Comparison of ENCODE assay signal across 1 cellular context in the genomic region with DNA sequence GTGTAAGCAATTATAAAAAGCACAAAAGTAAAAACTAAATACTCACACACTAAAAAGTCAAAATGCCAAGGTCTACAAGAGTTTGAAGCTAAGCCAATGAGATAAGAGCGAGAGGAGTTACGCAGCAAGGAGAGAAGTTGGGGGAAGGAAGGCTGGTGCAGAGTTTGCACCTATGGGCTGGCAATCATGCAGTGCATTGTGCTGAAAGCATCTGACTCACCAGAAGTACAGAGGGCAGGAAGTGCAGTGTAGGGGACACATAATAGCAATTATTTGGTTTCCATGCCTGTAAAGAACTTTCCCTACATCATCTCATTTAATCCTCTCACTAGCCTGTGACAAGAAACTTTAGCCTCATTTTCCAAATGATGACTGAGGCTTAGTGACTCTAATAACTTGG.
TF ChIP-seq lines count a peak whose summit lies in the region.

No MANE protein-coding gene starts in this region.

TF ChIP-seq in GM12878, 131 proteins besides CTCF, POLR2A, EP300 and RAD21:
- TF ChIP-seq, protein P1, sequence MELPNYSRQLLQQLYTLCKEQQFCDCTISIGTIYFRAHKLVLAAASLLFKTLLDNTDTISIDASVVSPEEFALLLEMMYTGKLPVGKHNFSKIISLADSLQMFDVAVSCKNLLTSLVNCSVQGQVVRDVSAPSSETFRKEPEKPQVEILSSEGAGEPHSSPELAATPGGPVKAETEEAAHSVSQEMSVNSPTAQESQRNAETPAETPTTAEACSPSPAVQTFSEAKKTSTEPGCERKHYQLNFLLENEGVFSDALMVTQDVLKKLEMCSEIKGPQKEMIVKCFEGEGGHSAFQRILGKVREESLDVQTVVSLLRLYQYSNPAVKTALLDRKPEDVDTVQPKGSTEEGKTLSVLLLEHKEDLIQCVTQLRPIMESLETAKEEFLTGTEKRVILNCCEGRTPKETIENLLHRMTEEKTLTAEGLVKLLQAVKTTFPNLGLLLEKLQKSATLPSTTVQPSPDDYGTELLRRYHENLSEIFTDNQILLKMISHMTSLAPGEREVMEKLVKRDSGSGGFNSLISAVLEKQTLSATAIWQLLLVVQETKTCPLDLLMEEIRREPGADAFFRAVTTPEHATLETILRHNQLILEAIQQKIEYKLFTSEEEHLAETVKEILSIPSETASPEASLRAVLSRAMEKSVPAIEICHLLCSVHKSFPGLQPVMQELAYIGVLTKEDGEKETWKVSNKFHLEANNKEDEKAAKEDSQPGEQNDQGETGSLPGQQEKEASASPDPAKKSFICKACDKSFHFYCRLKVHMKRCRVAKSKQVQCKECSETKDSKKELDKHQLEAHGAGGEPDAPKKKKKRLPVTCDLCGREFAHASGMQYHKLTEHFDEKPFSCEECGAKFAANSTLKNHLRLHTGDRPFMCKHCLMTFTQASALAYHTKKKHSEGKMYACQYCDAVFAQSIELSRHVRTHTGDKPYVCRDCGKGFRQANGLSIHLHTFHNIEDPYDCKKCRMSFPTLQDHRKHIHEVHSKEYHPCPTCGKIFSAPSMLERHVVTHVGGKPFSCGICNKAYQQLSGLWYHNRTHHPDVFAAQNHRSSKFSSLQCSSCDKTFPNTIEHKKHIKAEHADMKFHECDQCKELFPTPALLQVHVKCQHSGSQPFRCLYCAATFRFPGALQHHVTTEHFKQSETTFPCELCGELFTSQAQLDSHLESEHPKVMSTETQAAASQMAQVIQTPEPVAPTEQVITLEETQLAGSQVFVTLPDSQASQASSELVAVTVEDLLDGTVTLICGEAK (IDR thresholded peaks at IDR 0.05; ENCODE audit: borderline replicate concordance) = no peak
- no peak for TF ChIP-seq RB1 (IDR thresholded peaks at IDR 0.05; ENCODE audit: borderline replicate concordance)
- no peak for TF ChIP-seq ZBED1 (IDR thresholded peaks at IDR 0.05; ENCODE audit: borderline replicate concordance)
- TF ChIP-seq, protein P2, sequence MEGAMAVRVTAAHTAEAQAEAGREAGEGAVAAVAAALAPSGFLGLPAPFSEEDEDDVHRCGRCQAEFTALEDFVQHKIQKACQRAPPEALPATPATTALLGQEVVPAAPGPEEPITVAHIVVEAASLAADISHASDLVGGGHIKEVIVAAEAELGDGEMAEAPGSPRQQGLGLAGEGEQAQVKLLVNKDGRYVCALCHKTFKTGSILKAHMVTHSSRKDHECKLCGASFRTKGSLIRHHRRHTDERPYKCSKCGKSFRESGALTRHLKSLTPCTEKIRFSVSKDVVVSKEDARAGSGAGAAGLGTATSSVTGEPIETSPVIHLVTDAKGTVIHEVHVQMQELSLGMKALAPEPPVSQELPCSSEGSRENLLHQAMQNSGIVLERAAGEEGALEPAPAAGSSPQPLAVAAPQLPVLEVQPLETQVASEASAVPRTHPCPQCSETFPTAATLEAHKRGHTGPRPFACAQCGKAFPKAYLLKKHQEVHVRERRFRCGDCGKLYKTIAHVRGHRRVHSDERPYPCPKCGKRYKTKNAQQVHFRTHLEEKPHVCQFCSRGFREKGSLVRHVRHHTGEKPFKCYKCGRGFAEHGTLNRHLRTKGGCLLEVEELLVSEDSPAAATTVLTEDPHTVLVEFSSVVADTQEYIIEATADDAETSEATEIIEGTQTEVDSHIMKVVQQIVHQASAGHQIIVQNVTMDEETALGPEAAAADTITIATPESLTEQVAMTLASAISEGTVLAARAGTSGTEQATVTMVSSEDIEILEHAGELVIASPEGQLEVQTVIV (IDR thresholded peaks at IDR 0.05; ENCODE audit: borderline replicate concordance, partially characterized antibody) = no peak
- TF ChIP-seq FOXM1 (IDR thresholded peaks at IDR 0.05; ENCODE audit: low read depth, low read length) = no peak
- TF ChIP-seq SPI1 (IDR thresholded peaks at IDR 0.05; ENCODE audit: borderline replicate concordance, insufficient read depth, low read depth, low read length) = no peak
- TF ChIP-seq, protein P3, sequence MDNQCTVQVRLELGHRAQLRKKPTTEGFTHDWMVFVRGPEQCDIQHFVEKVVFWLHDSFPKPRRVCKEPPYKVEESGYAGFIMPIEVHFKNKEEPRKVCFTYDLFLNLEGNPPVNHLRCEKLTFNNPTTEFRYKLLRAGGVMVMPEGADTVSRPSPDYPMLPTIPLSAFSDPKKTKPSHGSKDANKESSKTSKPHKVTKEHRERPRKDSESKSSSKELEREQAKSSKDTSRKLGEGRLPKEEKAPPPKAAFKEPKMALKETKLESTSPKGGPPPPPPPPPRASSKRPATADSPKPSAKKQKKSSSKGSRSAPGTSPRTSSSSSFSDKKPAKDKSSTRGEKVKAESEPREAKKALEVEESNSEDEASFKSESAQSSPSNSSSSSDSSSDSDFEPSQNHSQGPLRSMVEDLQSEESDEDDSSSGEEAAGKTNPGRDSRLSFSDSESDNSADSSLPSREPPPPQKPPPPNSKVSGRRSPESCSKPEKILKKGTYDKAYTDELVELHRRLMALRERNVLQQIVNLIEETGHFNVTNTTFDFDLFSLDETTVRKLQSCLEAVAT (IDR thresholded peaks at IDR 0.05) = no peak
- no peak for TF ChIP-seq POLR2AphosphoS2 (IDR thresholded peaks at IDR 0.05; ENCODE audit: low read depth, low read length)
- TF ChIP-seq, protein P4, sequence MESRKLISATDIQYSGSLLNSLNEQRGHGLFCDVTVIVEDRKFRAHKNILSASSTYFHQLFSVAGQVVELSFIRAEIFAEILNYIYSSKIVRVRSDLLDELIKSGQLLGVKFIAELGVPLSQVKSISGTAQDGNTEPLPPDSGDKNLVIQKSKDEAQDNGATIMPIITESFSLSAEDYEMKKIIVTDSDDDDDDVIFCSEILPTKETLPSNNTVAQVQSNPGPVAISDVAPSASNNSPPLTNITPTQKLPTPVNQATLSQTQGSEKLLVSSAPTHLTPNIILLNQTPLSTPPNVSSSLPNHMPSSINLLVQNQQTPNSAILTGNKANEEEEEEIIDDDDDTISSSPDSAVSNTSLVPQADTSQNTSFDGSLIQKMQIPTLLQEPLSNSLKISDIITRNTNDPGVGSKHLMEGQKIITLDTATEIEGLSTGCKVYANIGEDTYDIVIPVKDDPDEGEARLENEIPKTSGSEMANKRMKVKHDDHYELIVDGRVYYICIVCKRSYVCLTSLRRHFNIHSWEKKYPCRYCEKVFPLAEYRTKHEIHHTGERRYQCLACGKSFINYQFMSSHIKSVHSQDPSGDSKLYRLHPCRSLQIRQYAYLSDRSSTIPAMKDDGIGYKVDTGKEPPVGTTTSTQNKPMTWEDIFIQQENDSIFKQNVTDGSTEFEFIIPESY (IDR thresholded peaks at IDR 0.05) = no peak
- TF ChIP-seq SRF (IDR thresholded peaks at IDR 0.05; ENCODE audit: low read depth in 2 of 2, low read length in 2 of 2) = no peak
- TF ChIP-seq EZH2 (IDR thresholded peaks at IDR 0.05; ENCODE audit: borderline replicate concordance, control insufficient read depth, low read depth, low read length) = no peak
- no peak for TF ChIP-seq SP1 (IDR thresholded peaks at IDR 0.05; ENCODE audit: low read depth, low read length)
- TF ChIP-seq KDM1A (IDR thresholded peaks at IDR 0.05; ENCODE audit: borderline replicate concordance) = no peak
- no peak for TF ChIP-seq CREM (IDR thresholded peaks at IDR 0.05; ENCODE audit: low read depth)
- TF ChIP-seq POLR2AphosphoS5 (IDR thresholded peaks at IDR 0.05; ENCODE audit: low read length) = no peak
- TF ChIP-seq BACH1 (IDR thresholded peaks at IDR 0.05; ENCODE audit: borderline replicate concordance) = no peak
- no peak for TF ChIP-seq TCF12 (IDR thresholded peaks at IDR 0.05; ENCODE audit: low read depth, low read length)
- TF ChIP-seq KAT2A (conservative IDR thresholded peaks at IDR 0.05; ENCODE audit: control insufficient read depth, low read depth, low read length) = no peak
- no peak for TF ChIP-seq NFYA (IDR thresholded peaks at IDR 0.05; ENCODE audit: borderline replicate concordance, low read depth, low read length)
